Comparison of ENCODE assay signal across 13 cellular contexts in genomic region chr7:152528612-152529011, GRCh38.
A peak's percentile ranks its signal among the peaks of the same experiment; 100 is the strongest.
DNase-seq lines count a peak whose midpoint lies in the region; TF ChIP-seq lines count a peak whose summit lies in the region.
"Had no signal": no experiment of that assay in that cellular context is flagged by ENCODE, and none has a peak within 500 bp of the region (broad histone marks: within the 10 kb centered on the region; RNA-seq: fewer than 3 reads in every experiment).

No MANE protein-coding gene starts in this region.

- no peak overlapping the region for H3K4me3 Mint-ChIP-seq in brain
- H3K4me3 Mint-ChIP-seq: B cell; CD4-positive, CD25-positive, alpha-beta regulatory T cell; CD8-positive, alpha-beta T cell had no signal

- peaks cover 6 to 19% (median 12%) of the 10 kb centered on the region in 5 experiments for H3K9me3 Mint-ChIP-seq in brain
- H3K9me3 Mint-ChIP-seq: CD8-positive, alpha-beta T cell had no signal

- peak; percentile 67 for DNase-seq in NCI-H2107 treated with DMSO at 0.1 percent for 48 hours (lab: John Stamatoyannopoulos, UW; ENCODE audit: unreplicated experiment)
- DNase-seq in NCI-H2107 (lab: John Stamatoyannopoulos, UW): no peak
- peak; percentile 4 for DNase-seq in HEK293T (ENCODE audit: extremely low spot score)
- no peak for DNase-seq in activated CD4-positive, alpha-beta T cell treated with anti-CD3 and anti-CD28 coated beads, Interleukin-2, amount 50 U/mL, for 4 hours
- DNase-seq in NCI-H1105 treated with DMSO at 0.1 percent for 48 hours (lab: John Stamatoyannopoulos, UW): no peak
- DNase-seq: Caco-2; CD4-positive, CD25-positive, alpha-beta regulatory T cell; CD8-positive, alpha-beta T cell; DMS153; DND-41; GOT3 had no signal

- CTCF ChIA-PET in HEK293T (lab: Yijun Ruan, JAX): no interaction called here

- peaks cover 22% of the 10 kb centered on the region for H3K4me1 Mint-ChIP-seq in brain
- H3K4me1 Mint-ChIP-seq: B cell; CD4-positive, CD25-positive, alpha-beta regulatory T cell had no signal

- peak overlapping the region in 4 of 5 experiments; percentile 72 to 98 (median 80) for H3K27ac Mint-ChIP-seq in brain
- H3K27ac Mint-ChIP-seq: B cell; CD4-positive, CD25-positive, alpha-beta regulatory T cell; CD8-positive, alpha-beta T cell had no signal

- no peaks in the 10 kb centered on the region for H3K36me3 Mint-ChIP-seq in brain
- H3K36me3 Mint-ChIP-seq: CD4-positive, CD25-positive, alpha-beta regulatory T cell; CD8-positive, alpha-beta T cell had no signal

- H3K27me3 Mint-ChIP-seq in brain: peaks cover 3% of the 10 kb centered on the region
- H3K27me3 Mint-ChIP-seq: B cell; CD4-positive, CD25-positive, alpha-beta regulatory T cell had no signal

- POLR2A ChIA-PET in HEK293T (lab: Yijun Ruan, JAX): no interaction called here

- TF ChIP-seq CTCF in brain (conservative IDR thresholded peaks at IDR 0.05): no peak

TF ChIP-seq in HEK293T, 16 proteins besides CTCF, POLR2A, EP300 and RAD21:
- TF ChIP-seq SP1 (IDR thresholded peaks at IDR 0.05): no peak
- TF ChIP-seq NFRKB (IDR thresholded peaks at IDR 0.05): no peak
- TF ChIP-seq TARDBP (IDR thresholded peaks at IDR 0.05): no peak
- TF ChIP-seq L3MBTL2 (conservative IDR thresholded peaks at IDR 0.05): no peak
- no peak for TF ChIP-seq HDGF (IDR thresholded peaks at IDR 0.05; ENCODE audit: borderline replicate concordance)
- no peak for TF ChIP-seq SUZ12 (IDR thresholded peaks at IDR 0.05)
- TF ChIP-seq FOXK2 (IDR thresholded peaks at IDR 0.05): no peak
- TF ChIP-seq LEF1 (IDR thresholded peaks at IDR 0.05; ENCODE audit: borderline replicate concordance): no peak
- TF ChIP-seq FOXM1 (IDR thresholded peaks at IDR 0.05; ENCODE audit: borderline replicate concordance): no peak
- no peak for TF ChIP-seq BHLHE40 (IDR thresholded peaks at IDR 0.05; ENCODE audit: borderline replicate concordance)

Comparison
In these comparisons a context has a peak if more than half of its experiments do, and no peak if none do; other contexts are left out.
1. DNase-seq: peak in NCI-H2107 treated with DMSO at 0.1 percent for 48 hours (single experiment) and HEK293T (single experiment); none in NCI-H2107 (single experiment), activated CD4-positive, alpha-beta T cell treated with anti-CD3 and anti-CD28 coated beads, Interleukin-2, amount 50 U/mL, for 4 hours (0 of 2) and NCI-H1105 treated with DMSO at 0.1 percent for 48 hours (single experiment).